Comparison of ENCODE assay signal across 19 cellular contexts in genomic region chr2:866887-867286, GRCh38.
"Had no signal": no experiment of that assay in that cellular context is flagged by ENCODE, and none has a peak within 500 bp of the region (broad histone marks: within the 10 kb centered on the region; RNA-seq: fewer than 3 reads in every experiment).

No MANE protein-coding gene starts in this region.

- H3K4me3 ChIP-seq: ascending aorta, prostate gland, right lobe of liver, smooth muscle cell, transverse colon had no signal

- H3K4me1 Mint-ChIP-seq: activated CD4-positive, alpha-beta T cell treated with anti-CD3 and anti-CD28 coated beads, Interleukin-2, amount 10 ng/mL, durations not matched to agents 7 days and 5 days had no signal

- H3K9me3 Mint-ChIP-seq: activated CD4-positive, alpha-beta T cell treated with anti-CD3 and anti-CD28 coated beads, Interleukin-2, amount 10 ng/mL, durations not matched to agents 7 days and 5 days; activated naive CD4-positive, alpha-beta T cell treated with anti-CD3 and anti-CD28 coated beads, Interleukin-2, amount 10 ng/mL, durations not matched to agents 7 days and 5 days; activated T-helper 17 cell treated with anti-CD3 and anti-CD28 coated beads, Interleukin-2, amount 50 U/mL, for 72 hours; naive thymus-derived CD8-positive, alpha-beta T cell; T-helper 2 cell treated with Interferon-gamma antibody and Interleukin-4, amounts not matched to agents 5 μg/mL and 100 μg/mL, for 36 hours had no signal

- H3K4me3 Mint-ChIP-seq: activated CD4-positive, alpha-beta T cell treated with anti-CD3 and anti-CD28 coated beads, Interleukin-2, amount 10 ng/mL, durations not matched to agents 7 days and 5 days; activated naive CD4-positive, alpha-beta T cell treated with anti-CD3 and anti-CD28 coated beads, Interleukin-2, amount 10 ng/mL, durations not matched to agents 7 days and 5 days; T-helper 2 cell treated with Interferon-gamma antibody and Interleukin-4, amounts not matched to agents 5 μg/mL and 100 μg/mL, for 36 hours had no signal

- H3K27ac Mint-ChIP-seq: activated CD4-positive, alpha-beta T cell treated with anti-CD3 and anti-CD28 coated beads, Interleukin-2, amount 10 ng/mL, durations not matched to agents 7 days and 5 days; activated naive CD4-positive, alpha-beta T cell treated with anti-CD3 and anti-CD28 coated beads, Interleukin-2, amount 10 ng/mL, durations not matched to agents 7 days and 5 days; activated T-helper 17 cell treated with anti-CD3 and anti-CD28 coated beads, Interleukin-2, amount 50 U/mL, for 72 hours; T-helper 2 cell treated with Interferon-gamma antibody and Interleukin-4, amounts not matched to agents 5 μg/mL and 100 μg/mL, for 36 hours had no signal

- H3K36me3 Mint-ChIP-seq: activated naive CD4-positive, alpha-beta T cell treated with anti-CD3 and anti-CD28 coated beads, Interleukin-2, amount 10 ng/mL, durations not matched to agents 7 days and 5 days had no signal

- ATAC-seq: activated T-helper 17 cell treated with anti-CD3 and anti-CD28 coated beads, Interleukin-2, amount 50 U/mL, for 72 hours; left lobe of liver; naive thymus-derived CD8-positive, alpha-beta T cell; right lobe of liver; stimulated activated naive CD8-positive, alpha-beta T cell treated with anti-CD3 and anti-CD28 coated beads, Interleukin-15, Interleukin-2, amounts not matched to agents 100 U/mL and 50 U/mL, for 24 hours had no signal

- DNase-seq: activated CD4-positive, alpha-beta T cell treated with anti-CD3 and anti-CD28 coated beads, Interleukin-2, amount 10 ng/mL, durations not matched to agents 7 days and 5 days; activated CD4-positive, CD25-positive, alpha-beta regulatory T cell; activated CD8-positive, alpha-beta memory T cell treated with anti-CD3 and anti-CD28 coated beads for 24 hours; activated naive CD4-positive, alpha-beta T cell treated with anti-CD3 and anti-CD28 coated beads, Interleukin-2, amount 10 ng/mL, durations not matched to agents 7 days and 5 days; dermis blood vessel endothelial cell; mammary epithelial cell; naive thymus-derived CD8-positive, alpha-beta T cell; occipital lobe; right lobe of liver; stimulated activated CD4-positive, alpha-beta T cell treated with anti-CD3 and anti-CD28 coated beads, Interleukin-4, amount 100 ng/mL, for 4 hours; stimulated activated CD8-positive, alpha-beta memory T cell treated with anti-CD3 and anti-CD28 coated beads, Interleukin-4, amount 100 ng/mL, for 48 hours; stimulated activated naive CD8-positive, alpha-beta T cell treated with anti-CD3 and anti-CD28 coated beads, Interleukin-15, Interleukin-2, amounts not matched to agents 100 U/mL and 50 U/mL, for 24 hours; transverse colon had no signal

- H3K27me3 ChIP-seq: ascending aorta, right lobe of liver had no signal

- H3K4me1 ChIP-seq: ascending aorta, prostate gland, right lobe of liver, transverse colon had no signal

- H3K9me3 ChIP-seq: ascending aorta, prostate gland, right lobe of liver, transverse colon had no signal

- H3K36me3 ChIP-seq: ascending aorta, prostate gland, right lobe of liver, transverse colon had no signal

- H3K27ac ChIP-seq: ascending aorta, prostate gland, right lobe of liver, transverse colon had no signal

- H3K27me3 Mint-ChIP-seq: activated CD4-positive, alpha-beta T cell treated with anti-CD3 and anti-CD28 coated beads, Interleukin-2, amount 10 ng/mL, durations not matched to agents 7 days and 5 days had no signal
